22 cellular contexts compared by ENCODE assay signal in the genomic region with DNA sequence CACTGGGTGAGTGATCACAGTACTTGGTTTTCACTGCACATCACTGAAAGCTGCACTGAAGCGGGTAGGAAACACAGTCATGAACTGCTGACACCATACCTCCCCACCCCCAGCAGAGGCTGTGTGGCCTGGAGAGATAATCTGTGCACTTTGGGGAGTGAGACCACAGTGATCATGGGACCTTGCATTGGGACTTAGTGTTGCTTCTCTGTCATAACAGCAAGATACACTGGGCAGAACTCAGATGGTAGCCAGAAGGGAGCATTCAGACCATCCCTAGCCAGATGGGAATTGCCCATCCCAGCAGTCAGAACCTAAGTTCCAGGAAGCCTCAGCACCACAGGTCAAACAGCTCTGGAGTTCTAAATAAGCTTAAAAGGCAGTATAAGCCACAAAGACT.
"Had no signal": no experiment of that assay in that cellular context is flagged by ENCODE, and none has a peak within 500 bp of the region (broad histone marks: within the 10 kb centered on the region; RNA-seq: fewer than 3 reads in every experiment).

No MANE protein-coding gene starts in this region.

- H3K79me2 ChIP-seq: parathyroid adenoma had no signal

- H3K27me3 Mint-ChIP-seq: memory B cell; natural killer cell treated with Interleukin-12 subunit alpha and Interleukin-12 subunit beta and Interleukin-15 and Interleukin-18, amount 100 ng/mL, for 72 hours; stimulated activated naive B cell treated with anti-CD40 and anti-IgM and Interleukin-4, amounts not matched to agents 10 μg/mL and 1 μg/mL and 100 μg/mL, for 72 hours; stimulated activated naive CD8-positive, alpha-beta T cell treated with anti-CD3 and anti-CD28 coated beads, Interleukin-15, amount 100 ng/mL, for 72 hours had no signal

- H3K9me3 Mint-ChIP-seq: stimulated activated naive B cell treated with anti-CD40 and anti-IgM and Interleukin-4, amounts not matched to agents 10 μg/mL and 1 μg/mL and 100 μg/mL, for 72 hours had no signal

- H3K4me3 ChIP-seq: colonic mucosa, esophagus squamous epithelium, left ventricle myocardium inferior, lower lobe of right lung, prostate gland, sigmoid colon, skin epidermis, testis, transverse colon had no signal

- ATAC-seq: left cardiac atrium; lower lobe of right lung; natural killer cell treated with Interleukin-12 subunit alpha and Interleukin-12 subunit beta and Interleukin-15 and Interleukin-18, amount 100 ng/mL, for 72 hours; stimulated activated naive B cell treated with anti-CD40 and anti-IgM and Interleukin-4, amounts not matched to agents 10 μg/mL and 1 μg/mL and 100 μg/mL, for 72 hours; stimulated activated naive CD8-positive, alpha-beta T cell treated with anti-CD3 and anti-CD28 coated beads, Interleukin-15, amount 100 ng/mL, for 72 hours had no signal

- H3K27ac Mint-ChIP-seq: immature natural killer cell; memory B cell; natural killer cell treated with Interleukin-12 subunit alpha and Interleukin-12 subunit beta and Interleukin-15 and Interleukin-18, amount 100 ng/mL, for 72 hours; stimulated activated naive B cell treated with anti-CD40 and anti-IgM and Interleukin-4, amounts not matched to agents 10 μg/mL and 1 μg/mL and 100 μg/mL, for 72 hours; stimulated activated naive CD8-positive, alpha-beta T cell treated with anti-CD3 and anti-CD28 coated beads, Interleukin-15, amount 100 ng/mL, for 72 hours had no signal

- H3K27ac ChIP-seq: colonic mucosa, esophagus squamous epithelium, left ventricle myocardium inferior, lower lobe of right lung, parathyroid adenoma, prostate gland, sigmoid colon, skin epidermis, testis, transverse colon had no signal

- H2AFZ ChIP-seq: parathyroid adenoma had no signal

- H3K4me1 Mint-ChIP-seq: immature natural killer cell; memory B cell; stimulated activated naive B cell treated with anti-CD40 and anti-IgM and Interleukin-4, amounts not matched to agents 10 μg/mL and 1 μg/mL and 100 μg/mL, for 72 hours; stimulated activated naive CD8-positive, alpha-beta T cell treated with anti-CD3 and anti-CD28 coated beads, Interleukin-15, amount 100 ng/mL, for 72 hours had no signal

- H3K4me1 ChIP-seq: colonic mucosa, esophagus squamous epithelium, left ventricle myocardium inferior, lower lobe of right lung, parathyroid adenoma, prostate gland, sigmoid colon, testis, transverse colon had no signal

- H3K36me3 Mint-ChIP-seq: immature natural killer cell; memory B cell; stimulated activated naive B cell treated with anti-CD40 and anti-IgM and Interleukin-4, amounts not matched to agents 10 μg/mL and 1 μg/mL and 100 μg/mL, for 72 hours had no signal

- H3K27me3 ChIP-seq: colonic mucosa, esophagus squamous epithelium, sigmoid colon, testis, transverse colon had no signal

- H3K9ac ChIP-seq: parathyroid adenoma had no signal

- H3K36me3 ChIP-seq: colonic mucosa, esophagus squamous epithelium, left ventricle myocardium inferior, lower lobe of right lung, prostate gland, sigmoid colon, transverse colon had no signal

- H3K9me3 ChIP-seq: colonic mucosa, esophagus squamous epithelium, left ventricle myocardium inferior, lower lobe of right lung, prostate gland, sigmoid colon, testis, transverse colon had no signal

- DNase-seq: colonic mucosa; dermis blood vessel endothelial cell; esophagus squamous epithelium; foreskin fibroblast; immature natural killer cell; kidney; left cardiac atrium; left ventricle myocardium inferior; lower lobe of right lung; midbrain; sigmoid colon; stimulated activated CD4-positive, alpha-beta T cell treated with anti-CD3 and anti-CD28 coated beads, Interleukin-2, amount 100 ng/mL, for 24 hours; stimulated activated CD4-positive, alpha-beta T cell treated with anti-CD3 and anti-CD28 coated beads, Interleukin-4, amount 100 ng/mL, for 4 hours; stimulated activated naive B cell treated with anti-CD40 and anti-IgM and Interleukin-4, amounts not matched to agents 10 μg/mL and 1 μg/mL and 100 μg/mL, for 72 hours; stimulated activated naive CD8-positive, alpha-beta T cell treated with anti-CD3 and anti-CD28 coated beads, Interleukin-15, amount 100 ng/mL, for 72 hours; testis; transverse colon had no signal

- H3K4me3 Mint-ChIP-seq: immature natural killer cell; memory B cell; natural killer cell treated with Interleukin-12 subunit alpha and Interleukin-12 subunit beta and Interleukin-15 and Interleukin-18, amount 100 ng/mL, for 72 hours; stimulated activated naive B cell treated with anti-CD40 and anti-IgM and Interleukin-4, amounts not matched to agents 10 μg/mL and 1 μg/mL and 100 μg/mL, for 72 hours; stimulated activated naive CD8-positive, alpha-beta T cell treated with anti-CD3 and anti-CD28 coated beads, Interleukin-15, amount 100 ng/mL, for 72 hours had no signal
